1 cellular context compared by ENCODE assay signal in genomic region chr6:160697826-160698225, GRCh38.
TF ChIP-seq lines count a peak whose summit lies in the region.

No MANE protein-coding gene starts in this region.

TF ChIP-seq in HepG2, 621 proteins besides CTCF, POLR2A, EP300 and RAD21 (continues in another document):
- TF ChIP-seq ZNF562 (CRISPR knock-in tag; IDR thresholded peaks at IDR 0.05; ENCODE audit: borderline replicate concordance) (no peak), FOXP4 (CRISPR knock-in tag; IDR thresholded peaks at IDR 0.05) (peak; percentile 43; the same call in 1 of the 2 replicates), IKZF4 (CRISPR knock-in tag; IDR thresholded peaks at IDR 0.05; ENCODE audit: borderline replicate concordance, low read depth, not compliant biosample characterization) (no peak), ZNF788 (CRISPR knock-in tag; IDR thresholded peaks at IDR 0.05; ENCODE audit: borderline replicate concordance) (no peak), ZBTB8A (CRISPR knock-in tag; IDR thresholded peaks at IDR 0.05; ENCODE audit: borderline replicate concordance, low read depth) (no peak), PHB2 (IDR thresholded peaks at IDR 0.05; ENCODE audit: partially characterized antibody) (no peak), PRDM10 (CRISPR knock-in tag; IDR thresholded peaks at IDR 0.05; ENCODE audit: low read depth) (no peak), MIXL1 (CRISPR knock-in tag; IDR thresholded peaks at IDR 0.05) (peak; percentile 92), SOX13 (IDR thresholded peaks at IDR 0.05) (no peak), SOX13 (CRISPR knock-in tag; conservative IDR thresholded peaks at IDR 0.05 in 1 of 2, IDR thresholded peaks at IDR 0.05 in 1 of 2) (peak in 1 of 2 experiments; percentile 57; a peak in 2 of 4 replicates), NR2C2 (CRISPR knock-in tag; IDR thresholded peaks at IDR 0.05; ENCODE audit: borderline replicate concordance) (no peak), PHF20 (CRISPR knock-in tag; IDR thresholded peaks at IDR 0.05) (no peak), PRPF4 (IDR thresholded peaks at IDR 0.05; ENCODE audit: low read depth, low read length, poor library complexity, severe bottlenecking) (no peak), ZFY (CRISPR knock-in tag; IDR thresholded peaks at IDR 0.05) (no peak), PRMT3 (CRISPR knock-in tag; IDR thresholded peaks at IDR 0.05; ENCODE audit: borderline replicate concordance, low read depth) (no peak), KDM4B (CRISPR knock-in tag; IDR thresholded peaks at IDR 0.05) (no peak), ZEB1 (IDR thresholded peaks at IDR 0.05; ENCODE audit: insufficient replicate concordance, low read depth) (no peak), ZNF616 (CRISPR knock-in tag; IDR thresholded peaks at IDR 0.05; ENCODE audit: low read depth) (no peak), ZNF557 (CRISPR knock-in tag; IDR thresholded peaks at IDR 0.05) (no peak), ZNF34 (CRISPR knock-in tag; IDR thresholded peaks at IDR 0.05; ENCODE audit: borderline replicate concordance) (no peak), SKIL (CRISPR knock-in tag; IDR thresholded peaks at IDR 0.05; ENCODE audit: borderline replicate concordance) (no peak), HOXD1 (CRISPR knock-in tag; IDR thresholded peaks at IDR 0.05) (no peak), ARID3A (IDR thresholded peaks at IDR 0.05; ENCODE audit: low read depth, low read length) (no peak), KIAA2018 (CRISPR knock-in tag; IDR thresholded peaks at IDR 0.05; ENCODE audit: borderline replicate concordance) (no peak), NR2F6 (IDR thresholded peaks at IDR 0.05) (0 out of 2 replicates have a peak, but pooled peaks have one; percentile 27), NR2F6 (CRISPR knock-in tag; IDR thresholded peaks at IDR 0.05) (no peak), ZNF331 (CRISPR knock-in tag; IDR thresholded peaks at IDR 0.05) (no peak), ZNF468 (CRISPR knock-in tag; IDR thresholded peaks at IDR 0.05) (no peak), SMYD3 (CRISPR knock-in tag; IDR thresholded peaks at IDR 0.05) (no peak), ZNF646 (CRISPR knock-in tag; IDR thresholded peaks at IDR 0.05) (no peak), AHR (CRISPR knock-in tag; IDR thresholded peaks at IDR 0.05) (no peak)
